ENCODE assay signal across 9 cellular contexts in the genomic region with DNA sequence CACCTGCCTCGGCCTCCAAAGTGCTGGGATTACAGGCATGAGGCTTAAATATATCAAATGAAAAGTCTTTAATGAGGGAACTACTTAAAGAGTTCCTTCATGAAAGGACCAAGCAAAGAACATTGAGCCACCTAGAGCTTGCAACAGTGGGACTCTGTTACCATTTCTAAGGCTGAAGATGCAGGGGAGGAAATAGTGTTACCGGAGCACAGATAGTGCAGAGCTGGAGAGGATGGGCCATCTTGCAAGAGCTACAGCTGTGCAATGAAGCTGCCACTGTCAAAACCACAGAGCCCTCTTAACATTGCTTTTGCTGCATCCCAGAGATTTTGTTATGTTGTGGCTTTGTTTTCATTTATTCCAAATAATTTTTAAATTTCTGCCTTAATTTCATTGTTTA.
"Had no signal": no experiment of that assay in that cellular context is flagged by ENCODE, and none has a peak within 500 bp of the region (broad histone marks: within the 10 kb centered on the region; RNA-seq: fewer than 3 reads in every experiment).

No MANE protein-coding gene starts in this region.

- H3K4me1 ChIP-seq: HAP-1 had no signal

- H3K27me3 Mint-ChIP-seq: IgD-negative memory B cell had no signal

- H3K9ac ChIP-seq: GM23248 had no signal

- DNase-seq: GM23248, H7, HFFc6, KBM-7 had no signal

- H3K27ac Mint-ChIP-seq: HFFc6, IgD-negative memory B cell had no signal

- H3K36me3 ChIP-seq: HAP-1 had no signal

- H3K9me3 Mint-ChIP-seq: HFFc6 had no signal

- H2AFZ ChIP-seq: GM23248 had no signal

- FAIRE-seq: HepG2 had no signal

- ATAC-seq: HCT116, HepG2 had no signal

- H3K4me3 Mint-ChIP-seq: HFFc6 had no signal

- H3K4me3 ChIP-seq: GM23248, HAP-1 had no signal

- H3K9me3 ChIP-seq: HAP-1 had no signal

- H3K27ac ChIP-seq: GM23248, HL-60 had no signal
